8 cellular contexts compared by ENCODE assay signal in genomic region chr2:218034497-218035213, GRCh38. TPM values are rescaled to one million over a fixed set of nuclear protein-coding genes. Genes with fewer than 3 reads are reported as not detected.
DNase-seq lines count a peak whose midpoint lies in the region; ATAC-seq and TF ChIP-seq lines count a peak whose summit lies in the region.
"Not testable (repeated sequence)": the region's sequence is repeated elsewhere in the genome, so short reads cannot be mapped to it uniquely, and the experiment has no call there.

No MANE protein-coding gene starts in this region.

- peaks cover 36% of the 10 kb centered on the region for H3K27me3 ChIP-seq in kidney epithelial cell (ENCODE audit: control insufficient read depth, insufficient read depth, low read length)

- DNase-seq in AML-193 (lab: John Stamatoyannopoulos, UW): peak; percentile 42 to 64
- peak; percentile 54 for DNase-seq in GM19238 (ENCODE audit: insufficient read length, low spot score)
- peak; percentile 63 for DNase-seq in NCI-H460 (ENCODE audit: extremely low read depth, low read depth)
- DNase-seq in activated CD4-positive, alpha-beta T cell treated with anti-CD3 and anti-CD28 coated beads for 24 hours (ENCODE audit: low read depth in 2 of 2): peak; percentile 48 to 50
- DNase-seq in cerebellum (ENCODE audit: low spot score): peak; percentile 32
- not testable (repeated sequence) for DNase-seq in kidney epithelial cell (ENCODE audit: low read depth)
- peak; percentile 43 to 47 for DNase-seq in stimulated activated CD4-positive, alpha-beta T cell treated with anti-CD3 and anti-CD28 coated beads, Interleukin-1b, Interleukin-23, amount 100 ng/mL, for 4 hours (ENCODE audit: low read depth in 2 of 2)

- peak; percentile 81 for ATAC-seq in HG03280 (IDR thresholded peaks at IDR 0.05; ENCODE audit: unreplicated experiment)

- H3K36me3 ChIP-seq in kidney epithelial cell (ENCODE audit: control insufficient read depth, insufficient read depth, low read length): not testable (repeated sequence)

- H3K4me3 ChIP-seq in kidney epithelial cell (ENCODE audit: low read depth, low read length): not testable (repeated sequence)

- TF ChIP-seq CTCF in kidney epithelial cell (IDR thresholded peaks at IDR 0.05; ENCODE audit: insufficient read depth, low read length, poor library complexity, severe bottlenecking): peak; percentile 66

RNA-seq across cellular contexts. Expression of gene TNS1, which starts 31.9 kb away (rescaled TPM):
- not detected in 2 replicates for total RNA-seq in NCI-H460 (2014; rRNA removed; shearing (Covaris generic))
- polyA plus RNA-seq in NCI-H460 (2014; cell fraction: nucleus; rRNA removed): 1.9 TPM in 1 of 2 replicates, not detected in the other
- total RNA-seq in cerebellum (18.7 TPM), kidney epithelial cell (54.5 and 70.6 TPM in 2 replicates)

RNA-seq across cellular contexts. Expression of gene RUFY4, which starts 34.4 kb away (rescaled TPM):
- 0.20 TPM in 1 of 2 replicates, not detected in the other for total RNA-seq in NCI-H460 (2014; rRNA removed; shearing (Covaris generic))
- 0.69 TPM in 1 of 2 replicates, not detected in the other for polyA plus RNA-seq in NCI-H460 (2014; cell fraction: nucleus; rRNA removed)
- total RNA-seq in cerebellum (not detected), kidney epithelial cell (not detected in 2 replicates)

Comparison
In these comparisons a context has a peak if more than half of its experiments do, and no peak if none do; other contexts are left out.
1. RNA of gene TNS1, which starts 31.9 kb away (total RNA-seq): 54.5 to 70.6 TPM in kidney epithelial cell and 18.7 TPM in cerebellum (single experiment); not detected in NCI-H460; every median in the first group is over 10 times any median in the second.